Comparison of ENCODE assay signal across 8 cellular contexts in the genomic region with DNA sequence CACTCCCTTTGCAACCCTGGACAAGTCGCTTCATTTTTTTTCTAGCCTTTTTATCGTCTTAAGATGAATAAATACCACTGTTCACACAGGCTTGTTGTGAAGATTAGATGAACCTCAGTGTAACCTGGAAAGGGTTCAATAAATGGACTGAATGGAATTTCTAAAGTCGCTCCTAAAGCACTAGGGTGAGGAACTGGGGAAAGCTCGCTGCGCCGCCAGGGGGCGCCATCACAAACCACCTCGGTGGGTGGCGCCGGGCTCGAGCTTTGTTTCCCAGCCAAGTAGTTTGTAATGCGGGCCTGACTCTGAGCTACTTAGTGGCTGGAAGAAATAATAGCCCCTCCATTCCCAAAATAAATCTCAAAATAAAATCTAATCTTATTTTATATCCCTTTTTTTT.
DNase-seq lines count a peak whose midpoint lies in the region; ATAC-seq lines count a peak whose summit lies in the region.

No MANE protein-coding gene starts in this region.

- no peak for ATAC-seq in HG03159 (IDR thresholded peaks at IDR 0.05; ENCODE audit: unreplicated experiment)

- DNase-seq in D341Med (ENCODE audit: low spot score) (peak; percentile 77), KBM-7 (peak; percentile 74), T-helper 9 cell (peak; percentile 77), astrocyte of the hippocampus (ENCODE audit: low read depth, low spot score) (peak; percentile 13), kidney tubule cell (ENCODE audit: low spot score) (peak; percentile 60), inferior parietal cortex (ENCODE audit: extremely low spot score) (no peak)
- DNase-seq in stimulated activated CD8-positive, alpha-beta memory T cell treated with anti-CD3 and anti-CD28 coated beads, Interleukin-15, amount 100 ng/mL, for 1 hour (ENCODE audit: low read depth), result peak; percentile 62

- in situ Hi-C loops in KBM-7 (cut with MboI; ENCODE audit: low pct_unique_long_range_greater_than_20kb, low sequenced_read_pairs), result no loop called here
